16 cellular contexts compared by ENCODE assay signal in genomic region chr10:96272256-96272985, GRCh38. TPM values are rescaled to one million over a fixed set of nuclear protein-coding genes. Genes with fewer than 3 reads are reported as not detected.
A peak's percentile ranks its signal among the peaks of the same experiment; 100 is the strongest.
DNase-seq lines count a peak whose midpoint lies in the region; ATAC-seq and TF ChIP-seq lines count a peak whose summit lies in the region.
"Had no signal": no experiment of that assay in that cellular context is flagged by ENCODE, and none has a peak within 500 bp of the region (broad histone marks: within the 10 kb centered on the region; RNA-seq: fewer than 3 reads in every experiment).

No MANE protein-coding gene starts in this region.

- no peak overlapping the region for H2AFZ ChIP-seq in Karpas-422 (ENCODE audit: low read length)

- H3K27me3 ChIP-seq in Karpas-422 (ENCODE audit: low read length) (no peaks in the 10 kb centered on the region), transverse colon (no peaks in the 10 kb centered on the region), endodermal cell (ENCODE audit: control insufficient read depth, insufficient read depth, low read length, poor library complexity, severe bottlenecking) (peaks cover 14% of the 10 kb centered on the region), MG63 (no peaks in the 10 kb centered on the region)

- peak overlapping the region; percentile 96 for H3K4me3 ChIP-seq in Karpas-422 (ENCODE audit: low read length)
- H3K4me3 ChIP-seq in mucosa of descending colon, result no peak overlapping the region
- H3K4me3 ChIP-seq in transverse colon, result no peak overlapping the region
- no peak overlapping the region for H3K4me3 ChIP-seq in endodermal cell (ENCODE audit: low read length)
- H3K4me3 ChIP-seq in MG63, result no peak overlapping the region

- peaks cover 12% of the 10 kb centered on the region for H3K27me3 Mint-ChIP-seq in endodermal cell (ENCODE audit: insufficient read depth)

- H4K20me1 ChIP-seq in Karpas-422 (ENCODE audit: insufficient read depth, low read depth, low read length), result peaks cover 5% of the 10 kb centered on the region; the same call in 1 of the 2 replicates

- H3K9me3 ChIP-seq in Karpas-422 (ENCODE audit: low read length), result no peaks in the 10 kb centered on the region
- no peaks in the 10 kb centered on the region for H3K9me3 ChIP-seq in mucosa of descending colon
- no peaks in the 10 kb centered on the region for H3K9me3 ChIP-seq in transverse colon
- H3K9me3 ChIP-seq in endodermal cell (ENCODE audit: control insufficient read depth, low read length), result no peaks in the 10 kb centered on the region
- H3K9me3 ChIP-seq in MG63, result no peaks in the 10 kb centered on the region
- H3K9me3 ChIP-seq: SK-N-SH had no signal

- no peak for TF ChIP-seq POLR2A in transverse colon (IDR thresholded peaks at IDR 0.05)

- H3K4me2 ChIP-seq in Karpas-422 (ENCODE audit: low read depth, low read length, poor library complexity, severe bottlenecking), result peak overlapping the region; percentile 84
- H3K4me2 ChIP-seq: SK-N-SH had no signal

- peak; percentile 8 for ATAC-seq in mucosa of descending colon

- peak overlapping the region; percentile 84 for H3K9ac ChIP-seq in Karpas-422 (ENCODE audit: low read length)
- H3K9ac ChIP-seq in endodermal cell (ENCODE audit: extremely low read depth, low read length, poor library complexity, severe bottlenecking), result no peak overlapping the region
- H3K9ac ChIP-seq: SK-N-SH had no signal

- peaks cover 2% of the 10 kb centered on the region for H3K4me1 Mint-ChIP-seq in endodermal cell
- H3K4me1 Mint-ChIP-seq: immature natural killer cell; naive thymus-derived CD4-positive, alpha-beta T cell had no signal

- DNase-seq in Karpas-422, result peak; percentile 67
- DNase-seq in caudate nucleus (lab: John Stamatoyannopoulos, UW), result no peak
- peak in 1 of 3 donors; percentile 61 for DNase-seq in mucosa of descending colon
- DNase-seq in transverse colon, result no peak
- no peak for DNase-seq in endodermal cell
- no peak for DNase-seq in Ammon's horn (ENCODE audit: low spot score)
- DNase-seq in MG63, result no peak
- no peak for DNase-seq in activated gamma-delta T cell (lab: John Stamatoyannopoulos, UW)
- DNase-seq: immature natural killer cell; naive thymus-derived CD4-positive, alpha-beta T cell; retina; SK-N-SH; stimulated activated CD4-positive, alpha-beta T cell treated with anti-CD3 and anti-CD28 coated beads, Interleukin-4, amount 100 ng/mL, for 4 hours; stimulated activated naive CD4-positive, alpha-beta T cell treated with Interleukin-2 at 50 U/mL for 16 hours had no signal

- H3K9me3 Mint-ChIP-seq in endodermal cell, result no peaks in the 10 kb centered on the region

- no peak overlapping the region for H3K27ac Mint-ChIP-seq in endodermal cell
- H3K27ac Mint-ChIP-seq: immature natural killer cell; naive thymus-derived CD4-positive, alpha-beta T cell had no signal

- no peaks in the 10 kb centered on the region for H3K36me3 Mint-ChIP-seq in endodermal cell (ENCODE audit: low read depth)
- H3K36me3 Mint-ChIP-seq: naive thymus-derived CD4-positive, alpha-beta T cell had no signal

- intact Hi-C loops in mucosa of descending colon (cut with DNase I, micrococcal nuclease), result no loop called here
- intact Hi-C loops in transverse colon (cut with DNase I; ENCODE audit: low total_unique reads), result no loop called here

- H3K79me2 ChIP-seq in Karpas-422 (ENCODE audit: low read length), result peaks cover 42% of the 10 kb centered on the region

- in situ Hi-C loops in transverse colon (cut with MboI; ENCODE audit: low pct_ligation_motif_present in 1 of 4, low pct_unique_long_range_greater_than_20kb in 1 of 4, low sequenced_read_pairs in 3 of 4), result no loop called here

- 56 to 88% methylated on average over 3 to 8 of the region's 8 CpGs for WGBS in transverse colon (ENCODE audit: low coverage in 1 of 2), 2 donors
- WGBS in endodermal cell (ENCODE audit: insufficient coverage in 1 of 2, insufficient read length in 1 of 2), 2 experiments, result 81 to 90% methylated on average over 2 to 8 of the region's 8 CpGs

- peak overlapping the region; percentile 100 for H3K27ac ChIP-seq in Karpas-422 (ENCODE audit: low read length)
- H3K27ac ChIP-seq in caudate nucleus (ENCODE audit: low read depth, low read length), result peak overlapping the region; percentile 30
- peak overlapping the region; percentile 86 to 88 (median 86) for H3K27ac ChIP-seq in transverse colon
- H3K27ac ChIP-seq in endodermal cell (ENCODE audit: low read depth, low read length), result no peak overlapping the region

- no peak for TF ChIP-seq EP300 in transverse colon (IDR thresholded peaks at IDR 0.05; ENCODE audit: low read depth)

- H3K9me2 ChIP-seq in Karpas-422 (replicated peaks; ENCODE audit: insufficient read depth, low read length), result no peaks in the 10 kb centered on the region
- H3K9me2 ChIP-seq: SK-N-SH had no signal

- H3K4me3 Mint-ChIP-seq in endodermal cell, result no peak overlapping the region
- H3K4me3 Mint-ChIP-seq: immature natural killer cell; naive thymus-derived CD4-positive, alpha-beta T cell had no signal

- peaks cover 26% of the 10 kb centered on the region for H3K36me3 ChIP-seq in Karpas-422 (ENCODE audit: insufficient read depth, low read length)
- no peaks in the 10 kb centered on the region for H3K36me3 ChIP-seq in mucosa of descending colon (ENCODE audit: low read depth)
- no peaks in the 10 kb centered on the region for H3K36me3 ChIP-seq in transverse colon
- no peaks in the 10 kb centered on the region for H3K36me3 ChIP-seq in endodermal cell (ENCODE audit: control insufficient read depth, insufficient read depth, low read length)
- no peaks in the 10 kb centered on the region for H3K36me3 ChIP-seq in MG63

- peaks cover 71% of the 10 kb centered on the region for H3K4me1 ChIP-seq in Karpas-422 (ENCODE audit: low read length)
- peaks cover 28% of the 10 kb centered on the region for H3K4me1 ChIP-seq in mucosa of descending colon (ENCODE audit: low read depth)
- H3K4me1 ChIP-seq in transverse colon, result peaks cover 8 to 75% (median 40%) of the 10 kb centered on the region in 4 donors
- no peaks in the 10 kb centered on the region for H3K4me1 ChIP-seq in endodermal cell (ENCODE audit: control insufficient read depth, insufficient read depth, low read length)

- TF ChIP-seq CTCF in mucosa of descending colon (IDR thresholded peaks at IDR 0.05) (no peak), transverse colon (IDR thresholded peaks at IDR 0.05) (no peak), endodermal cell (conservative IDR thresholded peaks at IDR 0.05) (no peak)

RNA-seq across cellular contexts. Expression of gene BLNK, which starts 1.1 kb away (rescaled TPM):
- 51.7 and 99.1 TPM in 2 replicates for total RNA-seq in Karpas-422 (2014; rRNA removed; shearing (Covaris generic); ENCODE audit: low replicate concordance)
- total RNA-seq in mucosa of descending colon (10 to 100 TPM; 13.2 to 45.7 (median 30.4) TPM), transverse colon (10 to 100 TPM in 2 of 4 donors, 1 to 10 TPM in 2; 5.6 to 21.8 (median 12.0) TPM), endodermal cell (not detected)
- not detected for polyA plus RNA-seq in endodermal cell (2013, experiment 1 of 2)
- polyA plus RNA-seq in endodermal cell (2013, experiment 2 of 2), result not detected
- not detected in 2 replicates for total RNA-seq in MG63 (2014; rRNA removed; shearing (Covaris generic); ENCODE audit: low replicate concordance)
- total RNA-seq: dermis microvascular lymphatic vessel endothelial cell, fibroblast of villous mesenchyme had no signal
- polyA plus RNA-seq: SK-N-SH had no signal

RNA-seq across cellular contexts. Expression of gene DNTT, which starts 31.8 kb away (rescaled TPM):
- not detected in 2 replicates for total RNA-seq in Karpas-422 (2014; rRNA removed; shearing (Covaris generic); ENCODE audit: low replicate concordance)
- total RNA-seq in mucosa of descending colon (not detected), transverse colon (not detected), endodermal cell (not detected)
- polyA plus RNA-seq in endodermal cell (2013, experiment 1 of 2), result not detected
- polyA plus RNA-seq in endodermal cell (2013, experiment 2 of 2), result not detected
- total RNA-seq in MG63 (2014; rRNA removed; shearing (Covaris generic); ENCODE audit: low replicate concordance), result not detected in 2 replicates
- total RNA-seq: dermis microvascular lymphatic vessel endothelial cell, fibroblast of villous mesenchyme had no signal
- polyA plus RNA-seq: SK-N-SH had no signal
